In the genomic region with DNA sequence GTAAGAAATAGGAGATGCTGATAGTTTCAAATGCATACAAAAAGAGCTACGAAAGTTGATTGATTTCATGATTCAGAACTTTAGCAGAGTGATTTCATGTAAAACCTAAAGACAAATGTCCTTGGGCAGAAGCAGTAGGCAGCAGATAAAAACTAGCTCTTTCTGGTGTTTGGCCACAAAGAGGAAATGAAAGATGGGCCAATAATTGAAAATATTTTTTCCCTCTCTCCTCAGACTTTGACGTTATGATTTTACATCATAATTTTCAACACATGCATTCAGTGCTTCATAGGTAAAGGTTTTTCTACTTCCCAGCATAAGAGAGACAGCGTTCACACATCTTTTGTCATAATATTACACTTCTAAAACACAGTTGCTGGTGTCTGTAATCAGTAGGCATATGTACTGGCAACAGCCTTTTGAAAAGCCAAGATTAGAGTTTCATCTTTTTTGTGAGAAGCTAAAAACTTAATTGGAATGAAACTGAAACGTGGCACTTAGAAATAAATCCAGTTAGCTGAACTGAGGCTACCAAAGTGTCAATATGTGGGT, we compare ENCODE assay signal across 12 cellular contexts. TPM values are rescaled to one million over a fixed set of nuclear protein-coding genes. Genes with fewer than 3 reads are reported as not detected.
DNase-seq lines count a peak whose midpoint lies in the region; ATAC-seq and TF ChIP-seq lines count a peak whose summit lies in the region.
"Had no signal": no experiment of that assay in that cellular context is flagged by ENCODE, and none has a peak within 500 bp of the region (broad histone marks: within the 10 kb centered on the region; RNA-seq: fewer than 3 reads in every experiment).

No MANE protein-coding gene starts in this region.

- H3K4me2 ChIP-seq in OCI-LY3 (ENCODE audit: low read length) (peak overlapping the region; percentile 19), mammary epithelial cell (ENCODE audit: insufficient read depth, low read depth, low read length) (no peak overlapping the region)

- BruUV-seq in mammary epithelial cell (replicated peaks; lab: Mats Ljungman, UMichigan) = no TSS peak

- no peaks in the 10 kb centered on the region for H3K79me2 ChIP-seq in OCI-LY3 (ENCODE audit: low read length)
- H3K79me2 ChIP-seq in mammary epithelial cell (ENCODE audit: insufficient read depth, low read length) = no peaks in the 10 kb centered on the region

- in situ Hi-C loops in mammary epithelial cell (cut with MboI; ENCODE audit: low sequenced_read_pairs in 2 of 2) = no loop called here

- 2% methylated on average over 4 of the region's 4 CpGs for WGBS in mammary epithelial cell (ENCODE audit: low coverage, missing lambda C conversion rate)

- H2AFZ ChIP-seq in OCI-LY3 (ENCODE audit: low read depth, low read length) = no peak overlapping the region
- no peak overlapping the region for H2AFZ ChIP-seq in mammary epithelial cell (ENCODE audit: low read depth, low read length)

- H3K4me3 Mint-ChIP-seq in T-helper 2 cell treated with Interferon-gamma antibody and Interleukin-4, amounts not matched to agents 5 μg/mL and 100 μg/mL, for 36 hours = no peak overlapping the region

- no peaks in the 10 kb centered on the region for H3K9me3 Mint-ChIP-seq in T-helper 2 cell treated with Interferon-gamma antibody and Interleukin-4, amounts not matched to agents 5 μg/mL and 100 μg/mL, for 36 hours

- DNase-seq in GM10248 (ENCODE audit: extremely low spot score) = peak; percentile 14
- no peak for DNase-seq in mammary epithelial cell
- no peak for DNase-seq in T-helper 2 cell treated with Interferon-gamma antibody and Interleukin-4, amounts not matched to agents 5 μg/mL and 100 μg/mL, for 36 hours (ENCODE audit: low spot score)
- no peak for DNase-seq in NCI-H2107 (lab: John Stamatoyannopoulos, UW)
- DNase-seq in SK-N-DZ (ENCODE audit: low spot score) = no peak
- DNase-seq: activated CD4-positive, alpha-beta T cell treated with anti-CD3 and anti-CD28 coated beads, Interleukin-2, amount 50 U/mL, for 1 hour; erythroblast; NK-92 treated with Interleukin-12 subunit alpha and Interleukin-12 subunit beta, amount 100 ng/mL, for 24 hours had no signal

- H3K4me1 Mint-ChIP-seq in T-helper 2 cell treated with Interferon-gamma antibody and Interleukin-4, amounts not matched to agents 5 μg/mL and 100 μg/mL, for 36 hours (ENCODE audit: low read depth) = no peaks in the 10 kb centered on the region

- POLR2A ChIA-PET in GM10248 (lab: Yijun Ruan, JAX) = no interaction called here

- no peaks in the 10 kb centered on the region for H3K36me3 Mint-ChIP-seq in T-helper 2 cell treated with Interferon-gamma antibody and Interleukin-4, amounts not matched to agents 5 μg/mL and 100 μg/mL, for 36 hours (ENCODE audit: low read depth)

- dilution Hi-C loops in mammary epithelial cell (cut with HindIII; ENCODE audit: low sequenced_read_pairs) = no loop called here

- H3K27ac ChIP-seq in OCI-LY3 (ENCODE audit: low read length) (no peak overlapping the region), mammary epithelial cell (ENCODE audit: insufficient read depth, low read depth, low read length) (no peak overlapping the region)

- H3K4me3 ChIP-seq in OCI-LY3 (ENCODE audit: low read length) = no peak overlapping the region
- no peak overlapping the region for H3K4me3 ChIP-seq in mammary epithelial cell (replicated peaks in 1 of 3; ENCODE audit: insufficient read depth in 1 of 3, low read depth in 2 of 3, low read length in 3 of 3)

- H3K27me3 ChIP-seq in OCI-LY3 (ENCODE audit: low read depth, low read length) (peaks cover 39% of the 10 kb centered on the region), mammary epithelial cell (ENCODE audit: insufficient read depth, low read length) (peaks cover 8% of the 10 kb centered on the region)

- H3K27me3 Mint-ChIP-seq in T-helper 2 cell treated with Interferon-gamma antibody and Interleukin-4, amounts not matched to agents 5 μg/mL and 100 μg/mL, for 36 hours (ENCODE audit: low read depth) = peaks cover 10% of the 10 kb centered on the region

- H3K27ac Mint-ChIP-seq in T-helper 2 cell treated with Interferon-gamma antibody and Interleukin-4, amounts not matched to agents 5 μg/mL and 100 μg/mL, for 36 hours = no peak overlapping the region

- H3K9ac ChIP-seq in OCI-LY3 (ENCODE audit: low read length) (no peak overlapping the region), mammary epithelial cell (ENCODE audit: insufficient read depth, low read length) (no peak overlapping the region)

- ATAC-seq in GM19438 (IDR thresholded peaks at IDR 0.05; ENCODE audit: low read depth, unreplicated experiment) (peak; percentile 68), HG02981 (IDR thresholded peaks at IDR 0.05; ENCODE audit: unreplicated experiment) (peak; percentile 44)

- no peaks in the 10 kb centered on the region for H3K9me3 ChIP-seq in OCI-LY3 (ENCODE audit: insufficient read depth, low read length)
- H3K9me3 ChIP-seq in mammary epithelial cell (replicated peaks; ENCODE audit: insufficient read depth, low read length) = no peaks in the 10 kb centered on the region

- H3K36me3 ChIP-seq in OCI-LY3 (replicated peaks; ENCODE audit: low read depth, low read length) (no peaks in the 10 kb centered on the region), mammary epithelial cell (ENCODE audit: insufficient read depth, low read length) (no peaks in the 10 kb centered on the region)

- CTCF ChIA-PET in GM10248 (lab: Yijun Ruan, JAX) (interaction anchor here (1.1 to 2.5 kb wide), 6 partner anchors 10 to 52 kb away, joined by 3 to 10 read pairs (median 6); no protein-coding TSS in a partner anchor), mammary epithelial cell (lab: Charles Lee; ENCODE audit: low non-redundant PET) (no interaction called here)

- H3K4me1 ChIP-seq in OCI-LY3 (ENCODE audit: low read length) = peaks cover 12% of the 10 kb centered on the region
- H3K4me1 ChIP-seq in mammary epithelial cell (ENCODE audit: insufficient read depth, low read length) = peaks cover 3% of the 10 kb centered on the region

- no peaks in the 10 kb centered on the region for H4K20me1 ChIP-seq in OCI-LY3 (ENCODE audit: insufficient read depth, low read length)
- peaks cover 1% of the 10 kb centered on the region for H4K20me1 ChIP-seq in mammary epithelial cell (ENCODE audit: insufficient read depth, low read length)

- intact Hi-C loops in mammary epithelial cell (cut with micrococcal nuclease) = no loop called here

- no peak for TF ChIP-seq CTCF in GM10248 (IDR thresholded peaks at IDR 0.05; ENCODE audit: control extremely low read depth, extremely low read depth, low read depth, missing control alignments)
- no peak for TF ChIP-seq CTCF in OCI-LY3 (IDR thresholded peaks at IDR 0.05; ENCODE audit: low read depth, low read length)
- TF ChIP-seq CTCF in mammary epithelial cell (conservative IDR thresholded peaks at IDR 0.05 in 1 of 2, IDR thresholded peaks at IDR 0.05 in 1 of 2; ENCODE audit: extremely low read depth in 1 of 2, insufficient read depth in 1 of 2, low read depth in 1 of 2, low read length in 2 of 2) = no peak

RNA-seq across cellular contexts. Expression of gene SCEL, which starts 9.3 kb away (rescaled TPM):
- total RNA-seq in mammary epithelial cell = 1 to 10 TPM in 1 of 2 donors, under 1 TPM in 1; 0.17 to 1.7 TPM
- polyA plus RNA-seq in mammary epithelial cell = 1.3 TPM
- polyA minus RNA-seq in mammary epithelial cell = 0.88 TPM
- polyA plus RNA-seq in SK-N-DZ (2014; cell fraction: cytosol; rRNA removed) = 0.03 and 0.14 TPM in 2 replicates
- 0.19 and 0.37 TPM in 2 replicates for polyA plus RNA-seq in SK-N-DZ (2014; cell fraction: nucleus; rRNA removed)
- total RNA-seq: T-helper 1 cell treated with Interleukin-12 subunit alpha and Interleukin-12 subunit beta and Interleukin-4 antibody, amounts not matched to agents 30 ng/mL and 1 ng/mL, for 36 hours had no signal
